8 cellular contexts compared by ENCODE assay signal in genomic region chr7:77759294-77759889, GRCh38. TPM values are rescaled to one million over a fixed set of nuclear protein-coding genes. Genes with fewer than 3 reads are reported as not detected.
A peak's percentile ranks its signal among the peaks of the same experiment; 100 is the strongest.
DNase-seq lines count a peak whose midpoint lies in the region; ATAC-seq and TF ChIP-seq lines count a peak whose summit lies in the region.

No MANE protein-coding gene starts in this region.

- H3K27me3 ChIP-seq in CD4-positive, alpha-beta T cell (ENCODE audit: control insufficient read depth, insufficient read depth, low read length) = no peaks in the 10 kb centered on the region
- H3K27me3 ChIP-seq in H9 (ENCODE audit: insufficient read depth, low read length) (no peaks in the 10 kb centered on the region), right lobe of liver (no peaks in the 10 kb centered on the region)

- CTCF ChIA-PET in CD4-positive, alpha-beta T cell (lab: Charles Lee) = interaction anchor here (0.6 to 3.7 kb wide), 13 partner anchors 15 to 158 kb away, joined by 3 to 25 read pairs (median 4); partner anchors contain the start of genes PHTF2, RSBN1L and TMEM60

- H3T11ph ChIP-seq in H9 (ENCODE audit: low read length) = no peak overlapping the region

- peaks cover 2% of the 10 kb centered on the region; the same call in 1 of the 2 replicates for H3K79me2 ChIP-seq in H9 (ENCODE audit: insufficient read depth, low read length)

- POLR2A ChIA-PET in CD4-positive, alpha-beta T cell (lab: Charles Lee) = interaction anchor here (0.9 to 1.1 kb wide), 2 partner anchors 101 to 106 kb away, joined by 3 read pairs; no protein-coding TSS in a partner anchor

- H3K23me2 ChIP-seq in H9 (ENCODE audit: insufficient read length, low read depth, low read length, poor library complexity, severe bottlenecking) = no peaks in the 10 kb centered on the region

- no peaks in the 10 kb centered on the region for H3K27me3 Mint-ChIP-seq in CD4-positive, alpha-beta T cell
- no peaks in the 10 kb centered on the region for H3K27me3 Mint-ChIP-seq in H9 (ENCODE audit: low read depth)

- no CpG with 5 or more reads among the region's 3 CpGs for WGBS in H9 (ENCODE audit: extremely low coverage, insufficient read length, low lambda C conversion rate)
- 0% methylated on average over 3 of the region's 3 CpGs for WGBS in right lobe of liver (ENCODE audit: insufficient coverage, low coverage, low lambda C conversion rate, missing lambda C conversion rate)

- H2AFZ ChIP-seq in H9 (ENCODE audit: low read length) = no peak overlapping the region

- H3K14ac ChIP-seq in H9 (ENCODE audit: insufficient read depth, low read length) = no peak overlapping the region

- H2BK5ac ChIP-seq in H9 (ENCODE audit: insufficient read length, low read length) = no peak overlapping the region

- TF ChIP-seq POLR2A in right lobe of liver (IDR thresholded peaks at IDR 0.05) = no peak

- H3K4me1 Mint-ChIP-seq in CD4-positive, alpha-beta T cell (ENCODE audit: low read depth) = peaks cover 52% of the 10 kb centered on the region
- H3K4me1 Mint-ChIP-seq in H9 = peaks cover 0 to 2% of the 10 kb centered on the region in 2 experiments; a peak in 1 of 4 replicates

- H3K4me3 ChIP-seq in right lobe of liver = no peak overlapping the region

- H3K18ac ChIP-seq in H9 (ENCODE audit: insufficient read length, low read depth, low read length) = no peak overlapping the region

- H3K27ac Mint-ChIP-seq in CD4-positive, alpha-beta T cell = peak overlapping the region; percentile 63
- no peak overlapping the region for H3K27ac Mint-ChIP-seq in H9

- no peaks in the 10 kb centered on the region for H3K9me3 Mint-ChIP-seq in CD4-positive, alpha-beta T cell
- no peaks in the 10 kb centered on the region for H3K9me3 Mint-ChIP-seq in H9

- H4K20me1 ChIP-seq in H9 (ENCODE audit: control insufficient read depth, insufficient read depth, insufficient read length) = no peaks in the 10 kb centered on the region

- peaks cover 3% of the 10 kb centered on the region for H3K36me3 Mint-ChIP-seq in CD4-positive, alpha-beta T cell (ENCODE audit: low read depth)
- no peaks in the 10 kb centered on the region; a peak in 1 of 7 replicates for H3K36me3 Mint-ChIP-seq in H9 (ENCODE audit: insufficient read depth in 1 of 3, low read depth in 3 of 3)

- H2AK5ac ChIP-seq in H9 (ENCODE audit: insufficient read length, low read length) = no peak overlapping the region

- H3K4me3 Mint-ChIP-seq in CD4-positive, alpha-beta T cell = no peak overlapping the region
- no peak overlapping the region for H3K4me3 Mint-ChIP-seq in H9

- no peak overlapping the region for H3K9ac ChIP-seq in H9 (ENCODE audit: extremely low read depth, insufficient read length, low read length)

- no peak overlapping the region for H4K8ac ChIP-seq in H9 (replicated peaks; ENCODE audit: insufficient read length, low read depth, low read length)

- intact Hi-C loops in CD4-positive, alpha-beta T cell (cut with DNase I, micrococcal nuclease) = loop anchor here (1.0 to 10.0 kb wide), 6 partner anchors 65 to 285 kb away; partner anchors contain the start of gene RSBN1L (in 1 of the 2)
- intact Hi-C loops in right lobe of liver (cut with DNase I) = loop anchor here in 1 of 2 donors (10.0 kb wide), 1 partner anchor 105 kb away; no protein-coding TSS in a partner anchor

- H3K9me3 ChIP-seq in CD4-positive, alpha-beta T cell (ENCODE audit: control insufficient read depth, low read length) = no peaks in the 10 kb centered on the region
- H3K9me3 ChIP-seq in H9 (ENCODE audit: control insufficient read depth, low read depth, low read length) = no peaks in the 10 kb centered on the region
- no peaks in the 10 kb centered on the region for H3K9me3 ChIP-seq in right lobe of liver

- no peak overlapping the region for H3K23ac ChIP-seq in H9 (ENCODE audit: insufficient read length, low read depth, low read length)

- H3K4me2 ChIP-seq in H9 (ENCODE audit: insufficient read depth, insufficient read length, low read length) = no peak overlapping the region

- H3K4me1 ChIP-seq in H9 (ENCODE audit: insufficient read depth, low read length) = no peaks in the 10 kb centered on the region
- peaks cover 0 to 14% (median 6%) of the 10 kb centered on the region in 4 donors for H3K4me1 ChIP-seq in right lobe of liver

- DNase-seq in CD4-positive, alpha-beta T cell = peak; percentile 21 to 71 (median 55)
- peak; percentile 38 for DNase-seq in H9
- DNase-seq in NCI-H345 treated with DMSO at 0.1 percent for 48 hours (lab: John Stamatoyannopoulos, UW; ENCODE audit: unreplicated experiment) = peak; percentile 27
- peak; percentile 74 for DNase-seq in activated CD4-positive, alpha-beta T cell treated with anti-CD3 and anti-CD28 coated beads for 48 hours
- peak; percentile 81 for DNase-seq in dedifferentiated amniotic fluid mesenchymal stem cell (ENCODE audit: extremely low spot score)
- peak in 1 of 3 donors; percentile 65 for DNase-seq in right lobe of liver
- peak; percentile 60 for DNase-seq in stimulated activated CD8-positive, alpha-beta memory T cell treated with anti-CD3 and anti-CD28 coated beads, Interleukin-12 subunit alpha, Interleukin-12 subunit beta, amount 100 ng/mL, for 1 hour (ENCODE audit: low read depth)

- no peak overlapping the region for H2BK120ac ChIP-seq in H9 (ENCODE audit: low read depth, low read length, poor library complexity, severe bottlenecking)

- H2BK20ac ChIP-seq in H9 (ENCODE audit: low read depth, low read length, poor library complexity, severe bottlenecking) = no peak overlapping the region

- H2BK12ac ChIP-seq in H9 (ENCODE audit: insufficient read length, low read depth, low read length) = no peak overlapping the region

- ATAC-seq in CD4-positive, alpha-beta T cell (ENCODE audit: poor library complexity) = peak; percentile 83
- ATAC-seq in right lobe of liver (peak; percentile 80 to 87 (median 84)), GM21717 (IDR thresholded peaks at IDR 0.05; ENCODE audit: unreplicated experiment) (no peak)

- H3K27ac ChIP-seq in CD4-positive, alpha-beta T cell (ENCODE audit: low read depth, low read length) = no peak overlapping the region
- no peak overlapping the region for H3K27ac ChIP-seq in H9 (ENCODE audit: insufficient read length, low read depth, low read length)
- peak overlapping the region; percentile 64 to 80 (median 73) for H3K27ac ChIP-seq in right lobe of liver

- H3K4ac ChIP-seq in H9 (ENCODE audit: low read depth, low read length) = no peak overlapping the region

- no peak overlapping the region for H4K5ac ChIP-seq in H9 (ENCODE audit: insufficient read length, low read depth, low read length)

- no peak overlapping the region for H2BK15ac ChIP-seq in H9 (ENCODE audit: low read depth, low read length)

- H3K36me3 ChIP-seq in right lobe of liver = no peaks in the 10 kb centered on the region

- H3K79me1 ChIP-seq in H9 (ENCODE audit: insufficient read depth, low read depth, low read length, poor library complexity, severe bottlenecking) = peaks cover 2% of the 10 kb centered on the region

- H4K91ac ChIP-seq in H9 (ENCODE audit: insufficient read length, low read depth, low read length) = no peak overlapping the region

- peak; percentile 97 for TF ChIP-seq CTCF in CD4-positive, alpha-beta T cell (IDR thresholded peaks at IDR 0.05)
- peak; percentile 89 for TF ChIP-seq CTCF in H9 (conservative IDR thresholded peaks at IDR 0.05)
- TF ChIP-seq CTCF in right lobe of liver (IDR thresholded peaks at IDR 0.05) = peak; percentile 77 to 89 (median 80)

- H3K56ac ChIP-seq in H9 (ENCODE audit: insufficient read length, low read depth, low read length) = no peak overlapping the region

RNA-seq across cellular contexts. Expression of gene TMEM60, which starts 38.8 kb away (rescaled TPM):
- total RNA-seq in CD4-positive, alpha-beta T cell = 1 to 10 TPM; 1.2 to 2.4 TPM
- total RNA-seq in H9 (2021) (14.3 and 14.4 TPM in 2 replicates), right lobe of liver (10 to 100 TPM in 1 of 6 experiments, 1 to 10 TPM in 5; 6.6 to 10.4 (median 8.0) TPM)

RNA-seq across cellular contexts. Expression of gene PHTF2, which starts 39.2 kb away (rescaled TPM):
- 10 to 100 TPM; 22.6 to 23.5 TPM for total RNA-seq in CD4-positive, alpha-beta T cell
- total RNA-seq in H9 (2021) (16.2 and 17.0 TPM in 2 replicates), right lobe of liver (1 to 10 TPM; 2.4 to 6.8 (median 5.5) TPM)

Comparison
In these comparisons a context has a peak if more than half of its experiments do, and no peak if none do; other contexts are left out.
1. H3K27ac ChIP-seq: peak in right lobe of liver (3 of 3); none in CD4-positive, alpha-beta T cell (single experiment) and H9 (single experiment).
2. Peak in every context shown above with its lines, with median percentiles within 50 percentile points of each other: CTCF ChIP-seq.